In the genomic region with DNA sequence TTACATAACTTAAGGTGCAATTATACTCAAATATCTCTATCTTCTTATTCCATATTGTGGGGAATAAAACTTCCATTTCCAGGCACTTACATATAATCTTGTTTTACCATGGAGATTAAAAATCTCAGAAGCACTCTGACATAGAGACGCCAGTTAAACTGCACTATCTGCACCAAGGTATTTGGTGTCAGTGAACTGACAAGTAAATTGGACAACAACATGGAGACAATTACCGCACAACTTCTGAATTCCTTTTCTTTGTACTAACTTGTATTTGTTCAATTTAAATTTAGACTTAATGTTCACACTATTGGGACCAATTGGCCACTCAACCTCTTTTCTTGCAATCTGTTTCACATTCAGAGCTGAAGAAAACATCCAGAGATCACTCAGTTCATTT, we compare ENCODE assay signal across 29 cellular contexts.
"Had no signal": no experiment of that assay in that cellular context is flagged by ENCODE, and none has a peak within 500 bp of the region (broad histone marks: within the 10 kb centered on the region; RNA-seq: fewer than 3 reads in every experiment).

No MANE protein-coding gene starts in this region.

- DNase-seq: stimulated activated CD4-positive, alpha-beta T cell treated with anti-CD3 and anti-CD28 coated beads, Interleukin-2, amount 100 ng/mL, for 48 hours; stimulated activated CD4-positive, alpha-beta T cell treated with anti-CD3 and anti-CD28 coated beads, Interleukin-4, amount 100 ng/mL, for 1 hour; stimulated activated CD4-positive, alpha-beta T cell treated with anti-CD3 and anti-CD28 coated beads, Interleukin-4, amount 100 ng/mL, for 24 hours; stimulated activated CD4-positive, alpha-beta T cell treated with anti-CD3 and anti-CD28 coated beads, Interleukin-4, amount 100 ng/mL, for 4 hours; stimulated activated CD8-positive, alpha-beta memory T cell treated with anti-CD3 and anti-CD28 coated beads, Interleukin-4, amount 100 ng/mL, for 48 hours; stimulated activated naive B cell treated with anti-CD40 and anti-IgM and Interleukin-4, amounts not matched to agents 10 μg/mL and 1 μg/mL and 100 μg/mL, for 72 hours; stimulated activated naive CD4-positive, alpha-beta T cell; stimulated activated naive CD4-positive, alpha-beta T cell treated with Interleukin-2 at 50 U/mL for 16 hours; stimulated activated naive CD8-positive, alpha-beta T cell treated with anti-CD3 and anti-CD28 coated beads, Interleukin-15, amount 100 ng/mL, for 72 hours; stimulated activated naive CD8-positive, alpha-beta T cell treated with anti-CD3 and anti-CD28 coated beads, Interleukin-15, Interleukin-2, amounts not matched to agents 100 U/mL and 50 U/mL, for 24 hours; stomach; substantia nigra; testis; thyroid gland; tibial artery; transverse colon; trophoblast cell; upper lobe of left lung; upper lobe of right lung; uterus had no signal

- H3K27ac ChIP-seq: stomach, suprapubic skin, testis, thoracic aorta, thyroid gland, tibial artery, tibial nerve, transverse colon, upper lobe of left lung, upper lobe of right lung, uterus, vagina had no signal

- ATAC-seq: stimulated activated effector memory CD8-positive, alpha-beta T cell treated with anti-CD3 and anti-CD28 coated beads, Interleukin-12 subunit alpha, Interleukin-12 subunit beta, amount 100 ng/mL, for 72 hours; stimulated activated memory B cell treated with anti-CD40 and anti-IgM and Interleukin-4, amounts not matched to agents 10 μg/mL and 1 μg/mL and 100 μg/mL, for 72 hours; stimulated activated naive B cell treated with anti-CD40 and anti-IgM and Interleukin-4, amounts not matched to agents 10 μg/mL and 1 μg/mL and 100 μg/mL, for 72 hours; stimulated activated naive CD8-positive, alpha-beta T cell treated with anti-CD3 and anti-CD28 coated beads, Interleukin-15, amount 100 ng/mL, for 72 hours; stimulated activated naive CD8-positive, alpha-beta T cell treated with anti-CD3 and anti-CD28 coated beads, Interleukin-15, Interleukin-2, amounts not matched to agents 100 U/mL and 50 U/mL, for 24 hours; upper lobe of right lung had no signal

- H3K4me1 ChIP-seq: stomach, suprapubic skin, testis, thyroid gland, tibial artery, tibial nerve, transverse colon, upper lobe of left lung, upper lobe of right lung, uterus, vagina had no signal

- H3K27me3 ChIP-seq: stomach, suprapubic skin, testis, thyroid gland, tibial artery, tibial nerve, transverse colon, upper lobe of left lung, upper lobe of right lung, uterus, vagina had no signal

- H3K4me3 Mint-ChIP-seq: stimulated activated effector memory CD8-positive, alpha-beta T cell treated with anti-CD3 and anti-CD28 coated beads, Interleukin-12 subunit alpha, Interleukin-12 subunit beta, amount 100 ng/mL, for 72 hours; stimulated activated memory B cell treated with anti-CD40 and anti-IgM and Interleukin-4, amounts not matched to agents 10 μg/mL and 1 μg/mL and 100 μg/mL, for 72 hours; stimulated activated naive B cell treated with anti-CD40 and anti-IgM and Interleukin-4, amounts not matched to agents 10 μg/mL and 1 μg/mL and 100 μg/mL, for 72 hours; stimulated activated naive CD8-positive, alpha-beta T cell treated with anti-CD3 and anti-CD28 coated beads, Interleukin-15, amount 100 ng/mL, for 72 hours; stimulated activated naive CD8-positive, alpha-beta T cell treated with anti-CD3 and anti-CD28 coated beads, Interleukin-15, Interleukin-2, amounts not matched to agents 100 ng/mL and 50 ng/mL, for 24 hours; type B pancreatic cell had no signal

- H3K4me1 Mint-ChIP-seq: stimulated activated effector memory CD8-positive, alpha-beta T cell treated with anti-CD3 and anti-CD28 coated beads, Interleukin-12 subunit alpha, Interleukin-12 subunit beta, amount 100 ng/mL, for 72 hours; stimulated activated memory B cell treated with anti-CD40 and anti-IgM and Interleukin-4, amounts not matched to agents 10 μg/mL and 1 μg/mL and 100 μg/mL, for 72 hours; stimulated activated naive CD8-positive, alpha-beta T cell treated with anti-CD3 and anti-CD28 coated beads, Interleukin-15, amount 100 ng/mL, for 72 hours had no signal

- FAIRE-seq: urothelium cell line had no signal

- H3K9me3 Mint-ChIP-seq: type B pancreatic cell had no signal

- H3K27ac Mint-ChIP-seq: stimulated activated effector memory CD8-positive, alpha-beta T cell treated with anti-CD3 and anti-CD28 coated beads, Interleukin-12 subunit alpha, Interleukin-12 subunit beta, amount 100 ng/mL, for 72 hours; stimulated activated memory B cell treated with anti-CD40 and anti-IgM and Interleukin-4, amounts not matched to agents 10 μg/mL and 1 μg/mL and 100 μg/mL, for 72 hours; stimulated activated naive B cell treated with anti-CD40 and anti-IgM and Interleukin-4, amounts not matched to agents 10 μg/mL and 1 μg/mL and 100 μg/mL, for 72 hours; stimulated activated naive CD8-positive, alpha-beta T cell treated with anti-CD3 and anti-CD28 coated beads, Interleukin-15, amount 100 ng/mL, for 72 hours; stimulated activated naive CD8-positive, alpha-beta T cell treated with anti-CD3 and anti-CD28 coated beads, Interleukin-15, Interleukin-2, amounts not matched to agents 100 ng/mL and 50 ng/mL, for 24 hours; type B pancreatic cell had no signal

- H3K27me3 Mint-ChIP-seq: stimulated activated memory B cell treated with anti-CD40 and anti-IgM and Interleukin-4, amounts not matched to agents 10 μg/mL and 1 μg/mL and 100 μg/mL, for 72 hours; stimulated activated naive B cell treated with anti-CD40 and anti-IgM and Interleukin-4, amounts not matched to agents 10 μg/mL and 1 μg/mL and 100 μg/mL, for 72 hours; stimulated activated naive CD8-positive, alpha-beta T cell treated with anti-CD3 and anti-CD28 coated beads, Interleukin-15, amount 100 ng/mL, for 72 hours; stimulated activated naive CD8-positive, alpha-beta T cell treated with anti-CD3 and anti-CD28 coated beads, Interleukin-15, Interleukin-2, amounts not matched to agents 100 ng/mL and 50 ng/mL, for 24 hours; type B pancreatic cell had no signal

- H3K36me3 ChIP-seq: suprapubic skin, thoracic aorta, thyroid gland, transverse colon, upper lobe of left lung, upper lobe of right lung, uterus, vagina had no signal

- H3K9me3 ChIP-seq: suprapubic skin, testis, thoracic aorta, thyroid gland, tibial artery, transverse colon, upper lobe of left lung, upper lobe of right lung, uterus, vagina had no signal

- H3K4me3 ChIP-seq: stomach, suprapubic skin, testis, thoracic aorta, thyroid gland, tibial artery, tibial nerve, transverse colon, upper lobe of left lung, upper lobe of right lung, uterus, vagina had no signal

- H3K36me3 Mint-ChIP-seq: stimulated activated effector memory CD8-positive, alpha-beta T cell treated with anti-CD3 and anti-CD28 coated beads, Interleukin-12 subunit alpha, Interleukin-12 subunit beta, amount 100 ng/mL, for 72 hours had no signal
